11 cellular contexts compared by ENCODE assay signal in the genomic region with DNA sequence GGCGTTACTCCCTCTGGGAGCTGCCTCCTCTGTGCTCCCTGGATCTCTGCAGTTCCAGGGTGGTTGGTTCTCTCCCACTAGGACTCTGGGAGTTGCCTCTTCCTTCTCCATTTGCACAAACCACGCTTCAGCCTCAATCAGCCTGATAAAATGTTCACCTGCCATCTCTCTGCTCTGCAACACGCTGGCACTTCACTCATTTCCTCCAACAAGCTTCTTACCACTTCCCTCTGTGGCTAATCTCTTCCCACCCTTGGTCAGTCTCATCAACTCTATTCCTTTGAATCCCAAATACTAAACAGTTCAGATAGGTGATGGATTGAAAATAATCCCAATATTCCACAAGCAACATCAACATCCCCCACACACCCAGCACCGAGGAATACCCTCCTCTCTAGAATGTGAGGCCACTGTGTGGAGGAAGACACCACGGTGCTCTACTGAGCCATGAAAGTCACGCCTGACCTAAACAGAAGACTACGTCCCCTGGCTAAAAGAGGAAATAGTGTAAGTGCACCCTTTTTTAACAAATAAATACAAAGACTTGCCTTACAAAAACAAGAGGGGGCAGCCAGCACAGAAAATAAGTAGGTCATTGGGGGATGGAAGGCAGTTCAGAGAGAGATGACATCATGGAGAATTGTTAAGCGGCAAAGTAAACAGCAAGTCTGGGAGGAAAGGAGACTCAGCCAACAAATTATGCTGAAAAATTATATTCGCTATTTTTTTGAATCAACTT. TPM values are rescaled to one million over a fixed set of nuclear protein-coding genes. Genes with fewer than 3 reads are reported as not detected.
DNase-seq lines count a peak whose midpoint lies in the region; ATAC-seq and TF ChIP-seq lines count a peak whose summit lies in the region.
"Had no signal": no experiment of that assay in that cellular context is flagged by ENCODE, and none has a peak within 500 bp of the region (broad histone marks: within the 10 kb centered on the region; RNA-seq: fewer than 3 reads in every experiment).

No MANE protein-coding gene starts in this region.

- no peaks in the 10 kb centered on the region for H3K36me3 ChIP-seq in A673 (ENCODE audit: insufficient read depth, low read length, poor library complexity, severe bottlenecking)
- H3K36me3 ChIP-seq in CD4-positive, alpha-beta memory T cell (ENCODE audit: insufficient read depth, low read length), result no peaks in the 10 kb centered on the region

- H3K4me3 ChIP-seq in fibroblast of mammary gland (ENCODE audit: control insufficient read depth, low read depth, low read length), result no peak overlapping the region
- H3K4me3 ChIP-seq in A673 (ENCODE audit: low read depth, low read length, poor library complexity, severe bottlenecking), result no peak overlapping the region
- H3K4me3 ChIP-seq in CD4-positive, alpha-beta memory T cell (ENCODE audit: low read length in 2 of 2), result no peak overlapping the region
- H3K4me3 ChIP-seq: skin epidermis had no signal

- ATAC-seq in GM19035 (IDR thresholded peaks at IDR 0.05; ENCODE audit: unreplicated experiment), result peak; percentile 55
- ATAC-seq in HG03432 (IDR thresholded peaks at IDR 0.05; ENCODE audit: unreplicated experiment), result peak; percentile 39
- peak; percentile 33 for ATAC-seq in stimulated activated effector memory CD8-positive, alpha-beta T cell treated with anti-CD3 and anti-CD28 coated beads, Interleukin-12 subunit alpha, Interleukin-12 subunit beta, amount 100 ng/mL, for 72 hours
- ATAC-seq: activated T-cell treated with anti-CD3 and anti-CD28 coated beads, Interleukin-2, amount 50 U/mL, for 72 hours had no signal

- POLR2A ChIA-PET in A673 (lab: Charles Lee; ENCODE audit: low non-redundant PET), result no interaction called here
- POLR2A ChIA-PET in CD4-positive, alpha-beta memory T cell (lab: Charles Lee; ENCODE audit: partially characterized antibody), result no interaction called here

- peaks cover 23% of the 10 kb centered on the region for H3K4me1 Mint-ChIP-seq in stimulated activated effector memory CD8-positive, alpha-beta T cell treated with anti-CD3 and anti-CD28 coated beads, Interleukin-12 subunit alpha, Interleukin-12 subunit beta, amount 100 ng/mL, for 72 hours
- peaks cover 0 to 5% (median 2%) of the 10 kb centered on the region in 4 donors for H3K4me1 Mint-ChIP-seq in CD4-positive, alpha-beta memory T cell

- H3K27ac ChIP-seq in A673 (ENCODE audit: low read depth, low read length, poor library complexity, severe bottlenecking), result no peak overlapping the region
- no peak overlapping the region for H3K27ac ChIP-seq in CD4-positive, alpha-beta memory T cell (ENCODE audit: low read depth, low read length)

- H3K4me3 Mint-ChIP-seq in stimulated activated effector memory CD8-positive, alpha-beta T cell treated with anti-CD3 and anti-CD28 coated beads, Interleukin-12 subunit alpha, Interleukin-12 subunit beta, amount 100 ng/mL, for 72 hours, result peak overlapping the region; percentile 44
- H3K4me3 Mint-ChIP-seq in CD4-positive, alpha-beta memory T cell, result peak overlapping the region in 1 of 8 donors; percentile 43
- H3K4me3 Mint-ChIP-seq: activated T-cell treated with anti-CD3 and anti-CD28 coated beads, Interleukin-2, amount 50 U/mL, for 72 hours had no signal

- H3K9me3 ChIP-seq in A673 (ENCODE audit: low read depth, low read length, poor library complexity, severe bottlenecking), result no peaks in the 10 kb centered on the region
- H3K9me3 ChIP-seq in CD4-positive, alpha-beta memory T cell (ENCODE audit: control insufficient read depth in 1 of 2, low read length in 2 of 2), result no peaks in the 10 kb centered on the region

- H3K9me3 Mint-ChIP-seq in stimulated activated effector memory CD8-positive, alpha-beta T cell treated with anti-CD3 and anti-CD28 coated beads, Interleukin-12 subunit alpha, Interleukin-12 subunit beta, amount 100 ng/mL, for 72 hours, result no peaks in the 10 kb centered on the region
- H3K9me3 Mint-ChIP-seq in CD4-positive, alpha-beta memory T cell, result peaks cover 0 to 7% (median 0%) of the 10 kb centered on the region in 8 donors

- peak overlapping the region; percentile 72 for H3K27ac Mint-ChIP-seq in stimulated activated effector memory CD8-positive, alpha-beta T cell treated with anti-CD3 and anti-CD28 coated beads, Interleukin-12 subunit alpha, Interleukin-12 subunit beta, amount 100 ng/mL, for 72 hours
- H3K27ac Mint-ChIP-seq in CD4-positive, alpha-beta memory T cell, result no peak overlapping the region
- H3K27ac Mint-ChIP-seq: activated T-cell treated with anti-CD3 and anti-CD28 coated beads, Interleukin-2, amount 50 U/mL, for 72 hours had no signal

- CTCF ChIA-PET in A673 (lab: Charles Lee), result no interaction called here
- CTCF ChIA-PET in CD4-positive, alpha-beta memory T cell (lab: Charles Lee; ENCODE audit: partially characterized antibody), result interaction anchor here (0.9 to 1.5 kb wide), 2 partner anchors 10 to 28 kb away, joined by 3 read pairs; no protein-coding TSS in a partner anchor

- peaks cover 0 to 8% of the 10 kb centered on the region in 2 donors for H3K27me3 Mint-ChIP-seq in CD4-positive, alpha-beta memory T cell

- intact Hi-C loops in A673 (cut with micrococcal nuclease; ENCODE audit: unreplicated experiment), result no loop called here
- intact Hi-C loops in CD4-positive, alpha-beta memory T cell (cut with micrococcal nuclease), result no loop called here

- no TSS peak for BruUV-seq in A673 (replicated peaks; lab: Mats Ljungman, UMichigan)

- no peaks in the 10 kb centered on the region for H3K4me1 ChIP-seq in A673 (ENCODE audit: insufficient read depth, low read length, poor library complexity, severe bottlenecking)
- H3K4me1 ChIP-seq in CD4-positive, alpha-beta memory T cell (ENCODE audit: insufficient read depth, low read length), result no peaks in the 10 kb centered on the region

- peak; percentile 46 for DNase-seq in fibroblast of mammary gland (ENCODE audit: low read depth)
- no peak for DNase-seq in stimulated activated effector memory CD8-positive, alpha-beta T cell treated with anti-CD3 and anti-CD28 coated beads, Interleukin-12 subunit alpha, Interleukin-12 subunit beta, amount 100 ng/mL, for 72 hours (ENCODE audit: low spot score in 2 of 2)
- no peak for DNase-seq in A673 (ENCODE audit: low spot score)
- DNase-seq in CD4-positive, alpha-beta memory T cell, result no peak
- DNase-seq in NCI-H345 treated with DMSO at 0.1 percent for 48 hours (lab: John Stamatoyannopoulos, UW; ENCODE audit: unreplicated experiment), result no peak
- DNase-seq: activated T-cell treated with anti-CD3 and anti-CD28 coated beads, Interleukin-2, amount 50 U/mL, for 72 hours had no signal

- H3K27me3 ChIP-seq in A673 (replicated peaks; ENCODE audit: insufficient read depth, low read depth, low read length, poor library complexity), result no peaks in the 10 kb centered on the region
- H3K27me3 ChIP-seq in CD4-positive, alpha-beta memory T cell (ENCODE audit: insufficient read depth, low read length), result no peaks in the 10 kb centered on the region

- TF ChIP-seq CTCF in fibroblast of mammary gland (conservative IDR thresholded peaks at IDR 0.05; ENCODE audit: control insufficient read depth, insufficient read depth, low read depth, low read length), result no peak
- no peak for TF ChIP-seq CTCF in A673 (conservative IDR thresholded peaks at IDR 0.05; ENCODE audit: low read depth, low read length)

- H3K36me3 Mint-ChIP-seq in stimulated activated effector memory CD8-positive, alpha-beta T cell treated with anti-CD3 and anti-CD28 coated beads, Interleukin-12 subunit alpha, Interleukin-12 subunit beta, amount 100 ng/mL, for 72 hours, result no peaks in the 10 kb centered on the region
- no peaks in the 10 kb centered on the region for H3K36me3 Mint-ChIP-seq in CD4-positive, alpha-beta memory T cell

RNA-seq across cellular contexts. Expression of a gene that starts 1.9 kb away (rescaled TPM):
- not detected in 2 replicates for total RNA-seq in A673 (2021)
- total RNA-seq in CD4-positive, alpha-beta memory T cell, result not detected
- polyA plus RNA-seq in CD4-positive, alpha-beta memory T cell, result not detected
- total RNA-seq: NCI-H460 had no signal
- polyA plus RNA-seq: keratinocyte had no signal

RNA-seq across cellular contexts. Expression of a gene that starts 20.4 kb away (rescaled TPM):
- total RNA-seq in A673 (2021), result 0.11 TPM in 2 replicates
- total RNA-seq in CD4-positive, alpha-beta memory T cell, result not detected
- polyA plus RNA-seq in CD4-positive, alpha-beta memory T cell, result not detected
- total RNA-seq: NCI-H460 had no signal
- polyA plus RNA-seq: keratinocyte had no signal

RNA-seq across cellular contexts. Expression of a gene that starts 52.4 kb away (rescaled TPM):
- not detected in 2 replicates for total RNA-seq in A673 (2021)
- 10 to 100 TPM; 27.7 to 30.4 TPM for total RNA-seq in CD4-positive, alpha-beta memory T cell
- polyA plus RNA-seq in CD4-positive, alpha-beta memory T cell, result 100 to 1,000 TPM in 1 of 2 donors, 10 to 100 TPM in 1; 86.9 to 101 TPM
- total RNA-seq: NCI-H460 had no signal
- polyA plus RNA-seq: keratinocyte had no signal

Comparison
In these comparisons a context has a peak if more than half of its experiments do, and no peak if none do; other contexts are left out.
1. RNA of a gene that starts 52.4 kb away (total RNA-seq): 27.7 to 30.4 TPM in CD4-positive, alpha-beta memory T cell; not detected in A673; every median in the first group is over 10 times any median in the second.
2. Peak in every context shown above with its lines, with median percentiles within 50 percentile points of each other: ATAC-seq.